Comparison of ENCODE assay signal across 1 cellular context in the genomic region with DNA sequence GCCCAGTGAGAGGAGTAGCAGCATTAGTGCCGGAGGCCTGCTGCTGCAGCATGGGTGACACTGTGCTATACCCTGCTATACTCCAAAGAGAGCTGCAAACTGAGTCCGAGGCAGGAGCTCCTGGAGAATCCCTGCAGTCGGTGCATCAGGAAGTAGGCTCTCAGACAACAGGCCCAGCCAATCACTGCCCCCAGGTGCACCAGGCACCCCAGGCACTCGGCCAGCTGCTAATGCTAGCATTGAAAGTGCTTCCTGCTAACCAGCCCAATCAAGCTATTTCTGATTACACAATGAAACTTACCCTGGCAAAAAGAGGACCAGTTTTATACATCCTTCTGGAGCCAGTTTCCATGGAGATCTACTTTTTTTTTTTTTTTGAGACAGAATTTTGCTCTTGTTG.
TF ChIP-seq lines count a peak whose summit lies in the region.

No MANE protein-coding gene starts in this region.

TF ChIP-seq in K562, 482 proteins besides CTCF, POLR2A, EP300 and RAD21 (continued from another document):
- no peak for TF ChIP-seq POLR2AphosphoS5 (IDR thresholded peaks at IDR 0.05; ENCODE audit: control insufficient read depth, insufficient read depth, low read depth, low read length)
- TF ChIP-seq RFX1 (IDR thresholded peaks at IDR 0.05), result peak; percentile 15; the same call in 1 of the 2 replicates
- no peak for TF ChIP-seq L3MBTL2 (IDR thresholded peaks at IDR 0.05)
- TF ChIP-seq ZC3H8 (IDR thresholded peaks at IDR 0.05), result no peak
TF ChIP-seq in K562: peak in this region for 1.
